8 cellular contexts compared by ENCODE assay signal in the genomic region with DNA sequence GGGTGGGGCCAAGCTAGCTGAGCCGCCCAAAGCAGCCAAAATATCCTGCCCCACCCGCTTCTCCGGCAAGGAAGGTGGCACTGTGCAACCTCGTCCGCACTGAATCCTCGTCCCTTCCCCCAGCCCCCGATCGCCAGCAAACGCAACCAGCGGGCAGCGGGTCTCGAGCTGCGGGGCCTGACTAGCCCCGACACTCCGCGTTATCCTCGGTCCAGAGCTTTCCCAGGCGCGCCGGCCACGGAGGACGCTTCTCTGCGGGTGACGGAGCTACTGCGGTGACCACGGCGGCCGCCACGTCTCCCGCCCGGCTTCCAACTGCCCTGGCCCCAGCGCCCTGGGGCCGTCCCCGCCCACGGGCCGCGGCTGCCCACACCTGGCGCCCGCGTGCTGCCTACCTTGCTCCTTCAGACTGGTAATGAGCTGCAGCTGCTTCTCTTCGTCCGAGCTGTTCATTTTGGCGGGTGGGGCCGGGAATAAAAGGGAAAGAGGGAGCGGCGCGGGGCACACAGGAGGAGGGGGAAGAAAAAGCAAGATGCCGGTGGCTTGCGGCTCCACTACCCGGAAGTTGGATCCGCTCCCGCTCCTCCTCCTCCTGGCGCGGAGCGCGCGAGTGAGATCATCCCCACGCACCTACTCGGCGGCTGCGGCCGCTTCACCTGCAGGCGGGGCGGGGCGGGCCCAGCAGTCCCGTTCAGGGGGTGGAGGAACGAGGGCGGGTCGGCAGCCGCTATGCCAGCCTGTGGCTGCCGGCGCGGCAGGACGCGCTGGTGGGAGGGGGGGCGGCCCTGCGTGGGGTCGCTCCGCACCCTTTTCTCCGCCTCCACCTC. TPM values are rescaled to one million over a fixed set of nuclear protein-coding genes. Genes with fewer than 3 reads are reported as not detected.
DNase-seq lines count a peak whose midpoint lies in the region; ATAC-seq, FAIRE-seq and TF ChIP-seq lines count a peak whose summit lies in the region.

A gene with protein sequence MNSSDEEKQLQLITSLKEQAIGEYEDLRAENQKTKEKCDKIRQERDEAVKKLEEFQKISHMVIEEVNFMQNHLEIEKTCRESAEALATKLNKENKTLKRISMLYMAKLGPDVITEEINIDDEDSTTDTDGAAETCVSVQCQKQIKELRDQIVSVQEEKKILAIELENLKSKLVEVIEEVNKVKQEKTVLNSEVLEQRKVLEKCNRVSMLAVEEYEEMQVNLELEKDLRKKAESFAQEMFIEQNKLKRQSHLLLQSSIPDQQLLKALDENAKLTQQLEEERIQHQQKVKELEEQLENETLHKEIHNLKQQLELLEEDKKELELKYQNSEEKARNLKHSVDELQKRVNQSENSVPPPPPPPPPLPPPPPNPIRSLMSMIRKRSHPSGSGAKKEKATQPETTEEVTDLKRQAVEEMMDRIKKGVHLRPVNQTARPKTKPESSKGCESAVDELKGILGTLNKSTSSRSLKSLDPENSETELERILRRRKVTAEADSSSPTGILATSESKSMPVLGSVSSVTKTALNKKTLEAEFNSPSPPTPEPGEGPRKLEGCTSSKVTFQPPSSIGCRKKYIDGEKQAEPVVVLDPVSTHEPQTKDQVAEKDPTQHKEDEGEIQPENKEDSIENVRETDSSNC (minus strand): TSS at position 561 of the 827 bp plus-strand sequence. CDS start 108 bp downstream, at position 453.

- BruUV-seq in OCI-LY7 (replicated peaks; lab: Mats Ljungman, UMichigan), result no TSS peak

- peaks cover 4 to 11% (median 8%) of the 10 kb centered on the region in 3 donors for H3K4me1 Mint-ChIP-seq in CD8-positive, alpha-beta memory T cell

- H4K20me1 ChIP-seq in OCI-LY7 (ENCODE audit: insufficient read depth, low read length), result no peaks in the 10 kb centered on the region

- H3K79me2 ChIP-seq in OCI-LY7 (ENCODE audit: insufficient read depth, low read depth, low read length), result no peaks in the 10 kb centered on the region

- peak within 1 kb of the TSS; percentile 44 to 76 (median 59) for H3K4me3 Mint-ChIP-seq in CD8-positive, alpha-beta memory T cell

- H3K36me3 Mint-ChIP-seq in CD8-positive, alpha-beta memory T cell, result no peaks in the 10 kb centered on the region

- H3K4me1 ChIP-seq in CD8-positive, alpha-beta memory T cell (ENCODE audit: insufficient read depth, low read length), result no peaks in the 10 kb centered on the region
- H3K4me1 ChIP-seq in HUES64 (ENCODE audit: insufficient read depth, low read length) (peaks cover 6% of the 10 kb centered on the region; the same call in 1 of the 2 replicates), OCI-LY7 (ENCODE audit: insufficient read depth, low read length, poor library complexity, severe bottlenecking) (no peaks in the 10 kb centered on the region), pancreas (peaks cover 19 to 29% (median 22%) of the 10 kb centered on the region in 3 donors)

- no peak within 1 kb of the TSS for H3K4me3 ChIP-seq in CD8-positive, alpha-beta memory T cell (ENCODE audit: low read length)
- peak within 1 kb of the TSS; percentile 92 for H3K4me3 ChIP-seq in HUES64 (ENCODE audit: low read length)
- H3K4me3 ChIP-seq in OCI-LY7 (ENCODE audit: low read depth, low read length, poor library complexity, severe bottlenecking), result no peak within 1 kb of the TSS
- H3K4me3 ChIP-seq in pancreas, result peak within 1 kb of the TSS; percentile 77 to 89 (median 85)

- H3K9me3 Mint-ChIP-seq in CD8-positive, alpha-beta memory T cell, result peaks cover 0 to 4% (median 2%) of the 10 kb centered on the region in 5 donors

- peak; percentile 58 for ATAC-seq in GM21360 (IDR thresholded peaks at IDR 0.05; ENCODE audit: unreplicated experiment)
- ATAC-seq in left cardiac atrium, result peak; percentile 82 to 95
- peak; percentile 94 to 97 (median 96) for ATAC-seq in pancreas
- ATAC-seq in HG03521 (IDR thresholded peaks at IDR 0.05; ENCODE audit: unreplicated experiment), result no peak

- H3K27ac ChIP-seq in CD8-positive, alpha-beta memory T cell (ENCODE audit: low read depth, low read length), result peak within 1 kb of the TSS; percentile 59
- H3K27ac ChIP-seq in HUES64 (ENCODE audit: low read depth, low read length) (0 out of 2 replicates have a peak within 1 kb of the TSS, but pooled peaks have one; percentile 33), OCI-LY7 (ENCODE audit: low read depth, low read length, poor library complexity, severe bottlenecking) (no peak within 1 kb of the TSS), pancreas (peak within 1 kb of the TSS; percentile 89 to 97 (median 96))

- H3K27ac Mint-ChIP-seq in CD8-positive, alpha-beta memory T cell, result no peak within 1 kb of the TSS

- intact Hi-C loops in OCI-LY7 (cut with micrococcal nuclease; ENCODE audit: unreplicated experiment), result no loop called here
- intact Hi-C loops in left cardiac atrium (cut with DNase I), result loop anchor here in 1 of 2 donors (5.0 kb wide), 1 partner anchor 198 kb away; no protein-coding TSS in a partner anchor
- intact Hi-C loops in pancreas (cut with DNase I), result no loop called here

- H3K9ac ChIP-seq in HUES64 (ENCODE audit: low read depth, low read length), result peak within 1 kb of the TSS; percentile 87

- CTCF ChIA-PET in CD8-positive, alpha-beta memory T cell (lab: Charles Lee), result no interaction called here
- CTCF ChIA-PET in OCI-LY7 (lab: Charles Lee; ENCODE audit: unreplicated experiment), result no interaction called here

- no peaks in the 10 kb centered on the region for H3K9me3 ChIP-seq in CD8-positive, alpha-beta memory T cell (ENCODE audit: low read length)
- H3K9me3 ChIP-seq in HUES64 (ENCODE audit: insufficient read depth, low read depth, low read length), result no peaks in the 10 kb centered on the region
- no peaks in the 10 kb centered on the region for H3K9me3 ChIP-seq in OCI-LY7 (ENCODE audit: low read length)
- H3K9me3 ChIP-seq in pancreas, result no peaks in the 10 kb centered on the region

- H3K36me3 ChIP-seq in CD8-positive, alpha-beta memory T cell (ENCODE audit: insufficient read depth, low read length), result no peaks in the 10 kb centered on the region
- H3K36me3 ChIP-seq in HUES64 (ENCODE audit: insufficient read depth, low read length) (no peaks in the 10 kb centered on the region), OCI-LY7 (ENCODE audit: insufficient read depth, low read length) (no peaks in the 10 kb centered on the region), pancreas (no peaks in the 10 kb centered on the region)

- TF ChIP-seq CTCF in OCI-LY7 (conservative IDR thresholded peaks at IDR 0.05; ENCODE audit: low read length) (no peak), pancreas (IDR thresholded peaks at IDR 0.05) (no peak)

- H3K27me3 ChIP-seq in CD8-positive, alpha-beta memory T cell (ENCODE audit: insufficient read depth, low read length, poor library complexity, severe bottlenecking), result peaks cover 9% of the 10 kb centered on the region
- H3K27me3 ChIP-seq in HUES64 (ENCODE audit: insufficient read depth, low read length) (peaks cover 10% of the 10 kb centered on the region), pancreas (no peaks in the 10 kb centered on the region)

- WGBS in HUES64, result under 1% methylated on average over 80 of the region's 80 CpGs
- 1% methylated on average over 54 to 78 of the region's 80 CpGs for WGBS in pancreas, 2 donors

- FAIRE-seq in pancreas (lab: Jason Lieb, UNC), result no peak

- peak in 2 of 5 donors; percentile 1 to 2 for DNase-seq in CD8-positive, alpha-beta memory T cell
- no peak for DNase-seq in OCI-LY7 (ENCODE audit: low spot score)
- peak; percentile 55 for DNase-seq in amniotic epithelial cell (ENCODE audit: low read depth)
- DNase-seq in left cardiac atrium, result peak; percentile 65
- DNase-seq in pancreas, result peak; percentile 91 to 98 (median 96)

- no peaks in the 10 kb centered on the region for H3K9me2 ChIP-seq in OCI-LY7 (ENCODE audit: insufficient read depth, low read length)

- POLR2A ChIA-PET in CD8-positive, alpha-beta memory T cell (lab: Charles Lee), result no interaction called here
- POLR2A ChIA-PET in OCI-LY7 (lab: Charles Lee), result no interaction called here

- peak within 1 kb of the TSS; percentile 34; the same call in 1 of the 2 replicates for H3K4me2 ChIP-seq in OCI-LY7 (ENCODE audit: low read length)

- H2AFZ ChIP-seq in OCI-LY7 (ENCODE audit: low read length), result no peak within 1 kb of the TSS

- peaks cover 21 to 50% of the 10 kb centered on the region in 2 donors for H3K27me3 Mint-ChIP-seq in CD8-positive, alpha-beta memory T cell

RNA-seq across cellular contexts. Expression of the gene that starts here (rescaled TPM):
- total RNA-seq in CD8-positive, alpha-beta memory T cell, result under 1 TPM; 0.28 to 0.38 TPM
- not detected for polyA plus RNA-seq in CD8-positive, alpha-beta memory T cell
- polyA plus RNA-seq in HUES64 (2013, experiment 1 of 2), result 11.0 TPM
- 11.3 TPM for polyA plus RNA-seq in HUES64 (2013, experiment 2 of 2)
- total RNA-seq in OCI-LY7 (2014; rRNA removed; shearing (Covaris generic)), result not detected in 2 replicates
- total RNA-seq in OCI-LY7 (2022) (not detected in 2 replicates), left cardiac atrium (10 to 100 TPM in 1 of 2 donors, 1 to 10 TPM in 1; 7.0 to 10.7 TPM), pancreas (10 to 100 TPM; 17.3 to 31.6 (median 24.3) TPM)
- 10 to 100 TPM; 12.7 to 17.3 TPM for polyA plus RNA-seq in pancreas

Comparison
In these comparisons a context has a peak if more than half of its experiments do, and no peak if none do; other contexts are left out.
1. RNA of the gene that starts here (total RNA-seq): 17.3 to 31.6 TPM in pancreas and 7.0 to 10.7 TPM in left cardiac atrium; 0.28 to 0.38 TPM in CD8-positive, alpha-beta memory T cell and not detected in OCI-LY7; every median in the first group is over 4 times any median in the second.
2. RNA of the gene that starts here (polyA plus RNA-seq): 12.7 to 17.3 TPM in pancreas; not detected in CD8-positive, alpha-beta memory T cell (single experiment); every median in the first group is over 10 times any median in the second.
3. H3K4me3 ChIP-seq: peak in HUES64 (single experiment) and pancreas (4 of 4); none in CD8-positive, alpha-beta memory T cell (single experiment) and OCI-LY7 (single experiment).